16 cellular contexts compared by ENCODE assay signal in genomic region chr21:34994646-34995631, GRCh38. TPM values are rescaled to one million over a fixed set of nuclear protein-coding genes. Genes with fewer than 3 reads are reported as not detected.
A peak's percentile ranks its signal among the peaks of the same experiment; 100 is the strongest.
DNase-seq lines count a peak whose midpoint lies in the region; ATAC-seq, FAIRE-seq and TF ChIP-seq lines count a peak whose summit lies in the region.
"Had no signal": no experiment of that assay in that cellular context is flagged by ENCODE, and none has a peak within 500 bp of the region (broad histone marks: within the 10 kb centered on the region; RNA-seq: fewer than 3 reads in every experiment).

No MANE protein-coding gene starts in this region.

- H3K27ac Mint-ChIP-seq in CD14-positive monocyte, result peak overlapping the region in 6 of 7 donors; percentile 30 to 74 (median 52)
- peak overlapping the region; percentile 79 for H3K27ac Mint-ChIP-seq in activated naive CD8-positive, alpha-beta T cell treated with anti-CD3 and anti-CD28 coated beads, Interleukin-2, amount 50 U/mL, for 24 hours

- DNase-seq in CD14-positive monocyte (ENCODE audit: low spot score) (no peak), GM23248 (peak; percentile 70), renal cortical epithelial cell (ENCODE audit: low read depth) (peak; percentile 22), Right ventricle myocardium inferior (ENCODE audit: missing footprints) (no peak), HTR-8/SVneo (ENCODE audit: insufficient read length, low spot score) (no peak), H7 (no peak)
- DNase-seq in activated naive CD8-positive, alpha-beta T cell treated with anti-CD3 and anti-CD28 coated beads, Interleukin-2, amount 50 U/mL, for 24 hours, result peak; percentile 40
- DNase-seq: activated CD4-positive, alpha-beta T cell treated with anti-CD3 and anti-CD28 coated beads, Interleukin-2, amount 50 U/mL, for 48 hours; activated naive CD4-positive, alpha-beta T cell; CD4-positive, CD25-positive, alpha-beta regulatory T cell; midbrain; ovary; SHP77 treated with DMSO at 0.1 percent for 48 hours had no signal

- peaks cover 62% of the 10 kb centered on the region for H3K4me1 Mint-ChIP-seq in CD14-positive monocyte
- peaks cover 75% of the 10 kb centered on the region for H3K4me1 Mint-ChIP-seq in activated naive CD8-positive, alpha-beta T cell treated with anti-CD3 and anti-CD28 coated beads, Interleukin-2, amount 50 U/mL, for 24 hours

- H3K4me2 ChIP-seq in GM23248 (ENCODE audit: unreplicated experiment), result peak overlapping the region; percentile 10

- H3K4me3 ChIP-seq in GM23248 (no peak overlapping the region), H7 (ENCODE audit: insufficient read depth, low read depth, low read length) (no peak overlapping the region)
- H3K4me3 ChIP-seq: ovary had no signal

- FAIRE-seq in HTR-8/SVneo (lab: Jason Lieb, UNC), result no peak
- FAIRE-seq: endometrium, GM12892, islet of Langerhans had no signal

- peak overlapping the region; percentile 91 for H3K27ac ChIP-seq in GM23248
- H3K27ac ChIP-seq: ovary had no signal

- peak; percentile 58 for ATAC-seq in activated naive CD8-positive, alpha-beta T cell treated with anti-CD3 and anti-CD28 coated beads, Interleukin-2, amount 50 U/mL, for 24 hours
- ATAC-seq in Right ventricle myocardium inferior, result no peak

- 34 to 36% methylated on average over 16 of the region's 16 CpGs for WGBS in GM23248 (ENCODE audit: low coverage in 1 of 2, low lambda C conversion rate in 2 of 2, missing lambda C conversion rate in 2 of 2), 2 experiments

- H2AFZ ChIP-seq in GM23248, result peak overlapping the region; percentile 50

- no peaks in the 10 kb centered on the region for H3K9me2 ChIP-seq in GM23248 (ENCODE audit: insufficient read depth)

- H4K20me1 ChIP-seq in GM23248 (ENCODE audit: insufficient read depth), result no peaks in the 10 kb centered on the region

- no peaks in the 10 kb centered on the region for H3K9me3 ChIP-seq in GM23248 (ENCODE audit: low read depth)
- H3K9me3 ChIP-seq: ovary had no signal

- H3K36me3 Mint-ChIP-seq in CD14-positive monocyte, result peaks cover 32 to 34% of the 10 kb centered on the region in 2 donors
- peaks cover 4% of the 10 kb centered on the region for H3K36me3 Mint-ChIP-seq in activated naive CD8-positive, alpha-beta T cell treated with anti-CD3 and anti-CD28 coated beads, Interleukin-2, amount 50 U/mL, for 24 hours (ENCODE audit: low read depth)

- intact Hi-C loops in CD14-positive monocyte (cut with micrococcal nuclease) (no loop called here), Right ventricle myocardium inferior (cut with DNase I) (no loop called here)

- in situ Hi-C loops in GM23248 (cut with MboI), result no loop called here

- H3K36me3 ChIP-seq in GM23248 (ENCODE audit: low read depth) (no peaks in the 10 kb centered on the region), H7 (replicated peaks; ENCODE audit: control insufficient read depth, insufficient read depth, low read length) (no peaks in the 10 kb centered on the region)
- H3K36me3 ChIP-seq: ovary had no signal

- peak overlapping the region in 1 of 2 donors; percentile 72 for H3K4me3 Mint-ChIP-seq in CD14-positive monocyte
- H3K4me3 Mint-ChIP-seq in activated naive CD8-positive, alpha-beta T cell treated with anti-CD3 and anti-CD28 coated beads, Interleukin-2, amount 50 U/mL, for 24 hours, result peak overlapping the region; percentile 36

- no peak for TF ChIP-seq CTCF in CD14-positive monocyte (IDR thresholded peaks at IDR 0.05)

- H3K79me2 ChIP-seq in GM23248 (ENCODE audit: insufficient read depth), result no peaks in the 10 kb centered on the region

- H3K27me3 Mint-ChIP-seq in CD14-positive monocyte (ENCODE audit: low read depth in 3 of 3), result no peaks in the 10 kb centered on the region
- no peaks in the 10 kb centered on the region for H3K27me3 Mint-ChIP-seq in activated naive CD8-positive, alpha-beta T cell treated with anti-CD3 and anti-CD28 coated beads, Interleukin-2, amount 50 U/mL, for 24 hours
- H3K27me3 Mint-ChIP-seq: CD4-positive, CD25-positive, alpha-beta regulatory T cell had no signal

- no peaks in the 10 kb centered on the region for H3K9me3 Mint-ChIP-seq in CD14-positive monocyte
- H3K9me3 Mint-ChIP-seq in activated naive CD8-positive, alpha-beta T cell treated with anti-CD3 and anti-CD28 coated beads, Interleukin-2, amount 50 U/mL, for 24 hours, result no peaks in the 10 kb centered on the region

- peaks cover 55% of the 10 kb centered on the region for H3K4me1 ChIP-seq in GM23248 (ENCODE audit: insufficient read depth)

- H3K27me3 ChIP-seq in GM23248 (replicated peaks; ENCODE audit: insufficient read depth), result no peaks in the 10 kb centered on the region
- no peaks in the 10 kb centered on the region for H3K27me3 ChIP-seq in H7 (ENCODE audit: control insufficient read depth, insufficient read depth, low read length)
- H3K27me3 ChIP-seq: ovary had no signal

- peak overlapping the region; percentile 70; the same call in 1 of the 2 replicates for H3K9ac ChIP-seq in GM23248

- H3F3A ChIP-seq in GM23248 (ENCODE audit: insufficient read depth), result peaks cover 31% of the 10 kb centered on the region

RNA-seq across cellular contexts. Expression of gene RUNX1, which starts 54.2 kb away (rescaled TPM):
- polyA plus RNA-seq in CD14-positive monocyte, result 1 to 10 TPM; 6.2 to 8.7 TPM
- total RNA-seq in GM23248 (2014; rRNA removed; shearing (Covaris generic)), result 32.6 and 35.3 TPM in 2 replicates
- 21.3 and 23.1 TPM in 2 replicates for polyA plus RNA-seq in GM23248 (2016; fragmentation: Nextera tagmentation; extraction: Ambion mirVana)
- total RNA-seq in renal cortical epithelial cell, result 6.3 and 25.4 TPM in 2 replicates
- 1.8 TPM for total RNA-seq in Right ventricle myocardium inferior
- total RNA-seq in H7 (2014; rRNA removed; shearing (Covaris generic)), result 0.48 and 0.55 TPM in 2 replicates

Comparison
In these comparisons a context has a peak if more than half of its experiments do, and no peak if none do; other contexts are left out.
1. DNase-seq: peak in GM23248 (single experiment), activated naive CD8-positive, alpha-beta T cell treated with anti-CD3 and anti-CD28 coated beads, Interleukin-2, amount 50 U/mL, for 24 hours (single experiment) and renal cortical epithelial cell (single experiment); none in CD14-positive monocyte (single experiment), Right ventricle myocardium inferior (single experiment), HTR-8/SVneo (single experiment) and H7 (single experiment).